ENCODE assay signal across 11 cellular contexts in genomic region chr20:3798908-3799248, GRCh38. TPM values are rescaled to one million over a fixed set of nuclear protein-coding genes. Genes with fewer than 3 reads are reported as not detected.
DNase-seq lines count a peak whose midpoint lies in the region; ATAC-seq and TF ChIP-seq lines count a peak whose summit lies in the region.
"Had no signal": no experiment of that assay in that cellular context is flagged by ENCODE, and none has a peak within 500 bp of the region (broad histone marks: within the 10 kb centered on the region; RNA-seq: fewer than 3 reads in every experiment).

No MANE protein-coding gene starts in this region.

- H4K20me1 ChIP-seq in hepatocyte (ENCODE audit: insufficient read depth, poor library complexity, severe bottlenecking), result no peaks in the 10 kb centered on the region

- H3K9ac ChIP-seq in SK-N-MC (ENCODE audit: insufficient read length), result peak overlapping the region; percentile 88

- H3K4me3 Mint-ChIP-seq in activated CD4-positive, alpha-beta T cell treated with anti-CD3 and anti-CD28 coated beads for 36 hours, result peak overlapping the region; percentile 93
- H3K4me3 Mint-ChIP-seq in stimulated activated memory B cell treated with anti-CD40 and anti-IgM and Interleukin-4, amounts not matched to agents 10 μg/mL and 1 μg/mL and 100 μg/mL, for 72 hours, result no peak overlapping the region

- no peak overlapping the region for H2AFZ ChIP-seq in hepatocyte

- 95% methylated on average over 3 of the region's 3 CpGs for WGBS in hepatocyte (ENCODE audit: low lambda C conversion rate, missing lambda C conversion rate)

- intact Hi-C loops in activated CD4-positive, alpha-beta T cell treated with anti-CD3 and anti-CD28 coated beads for 36 hours (cut with DNase I, micrococcal nuclease), result loop anchor here in 1 of 2 experiments (10.0 kb wide), 1 partner anchor 286 kb away; no protein-coding TSS in a partner anchor

- no peaks in the 10 kb centered on the region for H3K9me3 ChIP-seq in SK-N-MC (ENCODE audit: low read depth, low read length)
- no peaks in the 10 kb centered on the region for H3K9me3 ChIP-seq in hepatocyte (ENCODE audit: low read depth)
- H3K9me3 ChIP-seq: thoracic aorta had no signal

- POLR2A ChIA-PET in activated CD4-positive, alpha-beta T cell treated with anti-CD3 and anti-CD28 coated beads for 36 hours (lab: Charles Lee), result no interaction called here

- H3K4me1 ChIP-seq in hepatocyte (ENCODE audit: insufficient read depth), result peaks cover 33% of the 10 kb centered on the region

- H3K79me2 ChIP-seq in hepatocyte, result peaks cover 22% of the 10 kb centered on the region

- DNase-seq in activated CD4-positive, alpha-beta T cell treated with anti-CD3 and anti-CD28 coated beads for 36 hours, result no peak
- no peak for DNase-seq in activated CD4-positive, alpha-beta T cell treated with anti-CD3 and anti-CD28 coated beads for 48 hours
- DNase-seq in SK-N-MC (ENCODE audit: low read depth, low spot score) (no peak), hepatocyte (ENCODE audit: low spot score) (no peak), NCI-H1092 treated with DMSO at 0.1 percent for 48 hours (lab: John Stamatoyannopoulos, UW) (no peak)
- DNase-seq: AML-193; NK-92 treated with Interleukin-12 subunit alpha and Interleukin-12 subunit beta, amount 100 ng/mL, for 24 hours had no signal

- H3K27ac Mint-ChIP-seq in activated CD4-positive, alpha-beta T cell treated with anti-CD3 and anti-CD28 coated beads for 36 hours, result peak overlapping the region; percentile 97
- H3K27ac Mint-ChIP-seq in stimulated activated memory B cell treated with anti-CD40 and anti-IgM and Interleukin-4, amounts not matched to agents 10 μg/mL and 1 μg/mL and 100 μg/mL, for 72 hours, result peak overlapping the region; percentile 99

- H3K4me1 Mint-ChIP-seq in activated CD4-positive, alpha-beta T cell treated with anti-CD3 and anti-CD28 coated beads for 36 hours, result peaks cover 58% of the 10 kb centered on the region
- peaks cover 70% of the 10 kb centered on the region for H3K4me1 Mint-ChIP-seq in stimulated activated memory B cell treated with anti-CD40 and anti-IgM and Interleukin-4, amounts not matched to agents 10 μg/mL and 1 μg/mL and 100 μg/mL, for 72 hours

- peaks cover 63% of the 10 kb centered on the region for H3K36me3 Mint-ChIP-seq in activated CD4-positive, alpha-beta T cell treated with anti-CD3 and anti-CD28 coated beads for 36 hours (ENCODE audit: low read depth)
- H3K36me3 Mint-ChIP-seq in stimulated activated memory B cell treated with anti-CD40 and anti-IgM and Interleukin-4, amounts not matched to agents 10 μg/mL and 1 μg/mL and 100 μg/mL, for 72 hours, result peaks cover 24% of the 10 kb centered on the region

- peak overlapping the region; percentile 70 for H3K27ac ChIP-seq in SK-N-MC
- H3K27ac ChIP-seq in hepatocyte, result peak overlapping the region; percentile 79

- CTCF ChIA-PET in activated CD4-positive, alpha-beta T cell treated with anti-CD3 and anti-CD28 coated beads for 36 hours (lab: Charles Lee), result interaction anchor here (0.9 kb wide), 1 partner anchor 13 kb away, joined by 3 read pairs; the partner anchor contains the start of gene CENPB

- peak overlapping the region; percentile 46 for H3K4me2 ChIP-seq in hepatocyte

- H3K9me3 Mint-ChIP-seq in activated CD4-positive, alpha-beta T cell treated with anti-CD3 and anti-CD28 coated beads for 36 hours (ENCODE audit: low read depth), result no peaks in the 10 kb centered on the region
- no peaks in the 10 kb centered on the region for H3K9me3 Mint-ChIP-seq in stimulated activated memory B cell treated with anti-CD40 and anti-IgM and Interleukin-4, amounts not matched to agents 10 μg/mL and 1 μg/mL and 100 μg/mL, for 72 hours

- TF ChIP-seq CTCF in hepatocyte (IDR thresholded peaks at IDR 0.05; ENCODE audit: poor library complexity), result no peak

- no peaks in the 10 kb centered on the region for H3K27me3 Mint-ChIP-seq in activated CD4-positive, alpha-beta T cell treated with anti-CD3 and anti-CD28 coated beads for 36 hours
- H3K27me3 Mint-ChIP-seq in stimulated activated memory B cell treated with anti-CD40 and anti-IgM and Interleukin-4, amounts not matched to agents 10 μg/mL and 1 μg/mL and 100 μg/mL, for 72 hours, result no peaks in the 10 kb centered on the region

- H3K4me3 ChIP-seq in SK-N-MC (peak overlapping the region; percentile 92), hepatocyte (no peak overlapping the region)
- H3K4me3 ChIP-seq: thoracic aorta had no signal

- H3K27me3 ChIP-seq in hepatocyte, result no peaks in the 10 kb centered on the region

- H3K36me3 ChIP-seq in SK-N-MC (ENCODE audit: insufficient read depth, low read length) (peaks cover 59% of the 10 kb centered on the region), hepatocyte (replicated peaks; ENCODE audit: insufficient read depth, low read depth) (no peaks in the 10 kb centered on the region)

- H3K9me2 ChIP-seq in hepatocyte (replicated peaks; ENCODE audit: insufficient read depth), result no peaks in the 10 kb centered on the region

- no peak for ATAC-seq in activated CD4-positive, alpha-beta T cell treated with anti-CD3 and anti-CD28 coated beads for 36 hours
- ATAC-seq in stimulated activated memory B cell treated with anti-CD40 and anti-IgM and Interleukin-4, amounts not matched to agents 10 μg/mL and 1 μg/mL and 100 μg/mL, for 72 hours, result no peak
- ATAC-seq in HG03521 (IDR thresholded peaks at IDR 0.05; ENCODE audit: unreplicated experiment) (no peak), HG02870 (IDR thresholded peaks at IDR 0.05; ENCODE audit: unreplicated experiment) (no peak)

RNA-seq across cellular contexts. Expression of gene CDC25B, which starts 2.8 kb away (rescaled TPM):
- 10 to 100 TPM; 79.8 to 96.2 TPM for total RNA-seq in activated CD4-positive, alpha-beta T cell treated with anti-CD3 and anti-CD28 coated beads for 36 hours
- 15.1 and 15.7 TPM in 2 replicates for total RNA-seq in hepatocyte
- 20.0 and 21.9 TPM in 2 replicates for polyA plus RNA-seq in hepatocyte

RNA-seq across cellular contexts. Expression of gene CENPB, which starts 12.3 kb away (rescaled TPM):
- 10 to 100 TPM; 46.2 to 48.3 TPM for total RNA-seq in activated CD4-positive, alpha-beta T cell treated with anti-CD3 and anti-CD28 coated beads for 36 hours
- 40.9 and 46.7 TPM in 2 replicates for total RNA-seq in hepatocyte
- polyA plus RNA-seq in hepatocyte, result 17.6 and 21.2 TPM in 2 replicates

RNA-seq across cellular contexts. Expression of gene SPEF1, which starts 17.6 kb away (rescaled TPM):
- total RNA-seq in activated CD4-positive, alpha-beta T cell treated with anti-CD3 and anti-CD28 coated beads for 36 hours, result under 1 TPM in 1 of 2 experiments, not detected in 1; 0.14 TPM
- total RNA-seq in hepatocyte, result 0.63 TPM in 1 of 2 replicates, not detected in the other
- polyA plus RNA-seq in hepatocyte, result 0.51 TPM in 1 of 2 replicates, not detected in the other

RNA-seq across cellular contexts. Expression of gene AP5S1, which starts 21.5 kb away (rescaled TPM):
- 10 to 100 TPM in 1 of 2 experiments, 1 to 10 TPM in 1; 9.1 to 11.3 TPM for total RNA-seq in activated CD4-positive, alpha-beta T cell treated with anti-CD3 and anti-CD28 coated beads for 36 hours
- 13.8 and 15.9 TPM in 2 replicates for total RNA-seq in hepatocyte
- 19.7 and 21.8 TPM in 2 replicates for polyA plus RNA-seq in hepatocyte

RNA-seq across cellular contexts. Expression of gene ADISSP, which starts 31.3 kb away (rescaled TPM):
- 10 to 100 TPM; 46.5 to 57.3 TPM for total RNA-seq in activated CD4-positive, alpha-beta T cell treated with anti-CD3 and anti-CD28 coated beads for 36 hours
- 9.6 and 11.7 TPM in 2 replicates for total RNA-seq in hepatocyte
- 31.7 and 36.0 TPM in 2 replicates for polyA plus RNA-seq in hepatocyte
